In genomic region chr6:27176523-27177391, GRCh38 we compare ENCODE assay signal across 8 cellular contexts.
DNase-seq lines count a peak whose midpoint lies in the region; ATAC-seq, FAIRE-seq and TF ChIP-seq lines count a peak whose summit lies in the region.
"Not testable (repeated sequence)": the region's sequence is repeated elsewhere in the genome, so short reads cannot be mapped to it uniquely, and the experiment has no call there.

No MANE protein-coding gene starts in this region.

- not testable (repeated sequence) for H3K4me1 ChIP-seq in H1 (replicated peaks in 1 of 4; ENCODE audit: control insufficient read depth in 3 of 4, insufficient read depth in 4 of 4, low read length in 3 of 4); smooth muscle cell (ENCODE audit: low read depth)
- peaks cover 19% of the 10 kb centered on the region for H3K4me1 ChIP-seq in HepG2 (ENCODE audit: insufficient read depth, low read length)

- intact Hi-C loops in HepG2 (cut with micrococcal nuclease; ENCODE audit: unreplicated experiment) = loop anchor here (5.0 kb wide), 2 partner anchors 49 to 726 kb away; no protein-coding TSS in a partner anchor

- TF ChIP-seq EP300 in H1 (IDR thresholded peaks at IDR 0.05; ENCODE audit: borderline replicate concordance in 1 of 2, low read depth in 2 of 2, low read length in 2 of 2); HepG2 (IDR thresholded peaks at IDR 0.05; ENCODE audit: low read depth in 2 of 2, low read length in 2 of 2); HepG2 (CRISPR knock-in tag; IDR thresholded peaks at IDR 0.05; ENCODE audit: borderline replicate concordance): not testable (repeated sequence)

- not testable (repeated sequence) for H3K4ac ChIP-seq in H1 (replicated peaks; ENCODE audit: insufficient read length, low read depth, low read length)

- H3K4me2 ChIP-seq in H1 (ENCODE audit: insufficient read depth in 1 of 2, low read depth in 2 of 2, low read length in 2 of 2) (peak overlapping the region; percentile 76 to 79), HepG2 (ENCODE audit: low read depth, low read length) (peak overlapping the region; percentile 98), smooth muscle cell (peak overlapping the region; percentile 91)

- not testable (repeated sequence) for H2BK5ac ChIP-seq in H1 (ENCODE audit: low read depth, low read length)

- H2BK20ac ChIP-seq in H1 (ENCODE audit: low read length) = not testable (repeated sequence)

- CTCF ChIA-PET in H1 (lab: Charles Lee; ENCODE audit: partially characterized antibody) = interaction anchor here (0.6 to 2.2 kb wide), 12 partner anchors 9 to 855 kb away, joined by 3 to 8 read pairs (median 6); a partner anchor contains a TSS
- CTCF ChIA-PET in HepG2 (lab: Yijun Ruan, JAX; ENCODE audit: low intra/inter-chr PET ratio, low total read pairs) = not testable (repeated sequence)

- not testable (repeated sequence) for TF ChIP-seq RAD21 in H1 (IDR thresholded peaks at IDR 0.05 in 1 of 2, conservative IDR thresholded peaks at IDR 0.05 in 1 of 2; ENCODE audit: low read depth in 2 of 2, low read length in 2 of 2)
- 0 out of 2 replicates have a peak, but pooled peaks have one; percentile 13 for TF ChIP-seq RAD21 in HepG2 (CRISPR knock-in tag; IDR thresholded peaks at IDR 0.05)

- H3K79me2 ChIP-seq in H1 (ENCODE audit: control insufficient read depth in 1 of 2, insufficient read depth in 2 of 2, low read length in 2 of 2); HepG2 (ENCODE audit: insufficient read depth, low read length); smooth muscle cell (ENCODE audit: low read depth): not testable (repeated sequence)

- not testable (repeated sequence) for H3K27ac ChIP-seq in H1 (ENCODE audit: low read depth, low read length); HepG2 (ENCODE audit: extremely low read length, insufficient read depth, low read length)
- peak overlapping the region; percentile 83 for H3K27ac ChIP-seq in smooth muscle cell (ENCODE audit: low read depth)

- not testable (repeated sequence) for H3K36me3 ChIP-seq in H1 (ENCODE audit: control insufficient read depth in 2 of 4, insufficient read depth in 4 of 4, low read length in 3 of 4); HepG2 (replicated peaks in 1 of 2; ENCODE audit: control insufficient read depth in 1 of 2, insufficient read depth in 2 of 2, low read length in 2 of 2); smooth muscle cell (ENCODE audit: low read depth)

- not testable (repeated sequence) for H2AK5ac ChIP-seq in H1 (ENCODE audit: low read depth, low read length)

- H3K4me3 ChIP-seq in H1 (ENCODE audit: extremely low read depth in 1 of 4, insufficient read depth in 2 of 4, low read depth in 3 of 4, low read length in 4 of 4) (peak overlapping the region; percentile 96 to 100 (median 100)), HepG2 (replicated peaks in 1 of 3; ENCODE audit: insufficient read depth in 1 of 3, low read depth in 2 of 3, low read length in 3 of 3) (peak overlapping the region; percentile 86 to 100 (median 97)), smooth muscle cell (peak overlapping the region; percentile 67)

- H3K23me2 ChIP-seq in H1 (ENCODE audit: low read depth, low read length) = not testable (repeated sequence)

- not testable (repeated sequence) for H3F3A ChIP-seq in smooth muscle cell (ENCODE audit: low read depth)

- not testable (repeated sequence) for H2BK12ac ChIP-seq in H1 (ENCODE audit: low read depth, low read length)

- H2AFZ ChIP-seq in H1 (ENCODE audit: low read length) (peak overlapping the region; percentile 54; the same call in 1 of the 2 replicates), HepG2 (ENCODE audit: low read length) (peak overlapping the region; percentile 91), smooth muscle cell (ENCODE audit: low read depth) (peak overlapping the region; percentile 28)

- H4K5ac ChIP-seq in H1 (ENCODE audit: insufficient read length, low read depth, low read length) = not testable (repeated sequence)

- H3K27me3 ChIP-seq in H1 (replicated peaks in 1 of 4; ENCODE audit: control insufficient read depth in 3 of 4, extremely low read depth in 1 of 4, insufficient read depth in 3 of 4, low read length in 3 of 4); HepG2 (ENCODE audit: control insufficient read depth in 1 of 2, insufficient read depth in 2 of 2, low read length in 2 of 2); smooth muscle cell (ENCODE audit: low read depth): not testable (repeated sequence)

- not testable (repeated sequence) for H4K20me1 ChIP-seq in H1 (replicated peaks in 1 of 2; ENCODE audit: control insufficient read depth in 1 of 2, insufficient read depth in 2 of 2, low read length in 2 of 2); HepG2 (ENCODE audit: insufficient read depth, low read length); smooth muscle cell (ENCODE audit: low read depth)

- not testable (repeated sequence) for TF ChIP-seq CTCF in H1 (IDR thresholded peaks at IDR 0.05; ENCODE audit: control extremely low read depth in 1 of 3, insufficient read depth in 1 of 3, low read depth in 1 of 3, low read length in 3 of 3); HepG2 (CRISPR knock-in tag; IDR thresholded peaks at IDR 0.05); smooth muscle cell (IDR thresholded peaks at IDR 0.05; ENCODE audit: borderline replicate concordance, insufficient read depth, poor library complexity, severe bottlenecking)

- not testable (repeated sequence) for H4K91ac ChIP-seq in H1 (replicated peaks; ENCODE audit: insufficient read length, low read length)

- peak overlapping the region; percentile 36 for H3K56ac ChIP-seq in H1 (replicated peaks; ENCODE audit: insufficient read length, low read depth, low read length)

- H4K8ac ChIP-seq in H1 (ENCODE audit: extremely low read depth, insufficient read depth, low read length) = not testable (repeated sequence)

- FAIRE-seq in A204.1 (lab: Jason Lieb, UNC) = peak; percentile 35
- not testable (repeated sequence) for FAIRE-seq in H1 (lab: Jason Lieb, UNC)
- FAIRE-seq in HepG2 (lab: Jason Lieb, UNC) = peak; percentile 28

- H3K23ac ChIP-seq in H1 (ENCODE audit: insufficient read length) = not testable (repeated sequence)

- H3K9ac ChIP-seq in H1 (replicated peaks in 1 of 4; ENCODE audit: extremely low read depth in 1 of 4, low read depth in 3 of 4, low read length in 3 of 4) (peak overlapping the region in 3 of 4 experiments; percentile 14 to 94 (median 76); a peak in 3 of 7 replicates), HepG2 (ENCODE audit: insufficient read depth, low read depth, low read length) (peak overlapping the region; percentile 72), smooth muscle cell (ENCODE audit: low read depth) (peak overlapping the region; percentile 67)

- POLR2A ChIA-PET in H1 (lab: Charles Lee; ENCODE audit: partially characterized antibody) (interaction anchor here (0.6 to 4.9 kb wide), 21 partner anchors 11 to 737 kb away, joined by 3 to 56 read pairs (median 5); a partner anchor contains a TSS), HepG2 (lab: Yijun Ruan, JAX) (interaction anchor here (0.7 to 1.6 kb wide), 3 partner anchors 30 to 716 kb away, joined by 3 to 4 read pairs (median 3); a partner anchor contains a TSS)

- in situ Hi-C loops in HepG2 (cut with HindIII; ENCODE audit: extremely low pct_ligation_motif_present, low pct_unique_long_range_greater_than_20kb) = loop anchor here (10.0 kb wide), 2 partner anchors 328 to 728 kb away; no protein-coding TSS in a partner anchor

- TF ChIP-seq POLR2A in H1 (IDR thresholded peaks at IDR 0.05; ENCODE audit: control extremely low read depth in 1 of 2, low read depth in 2 of 2, low read length in 2 of 2); HepG2 (IDR thresholded peaks at IDR 0.05; ENCODE audit: insufficient read depth in 1 of 2, low read depth in 2 of 2, low read length in 2 of 2): not testable (repeated sequence)

- DNase-seq in LHCN-M2 (ENCODE audit: low read depth) (peak; percentile 44), RPMI8226 (peak; percentile 78), H1 (ENCODE audit: low read depth in 1 of 2, low spot score in 2 of 2) (peak in 1 of 2 experiments; percentile 69), HepG2 (ENCODE audit: low spot score) (peak; percentile 45)
- peak; percentile 74 for DNase-seq in activated T-cell treated with anti-CD3 and anti-CD28 coated beads, Interleukin-2, amount 50 U/mL, for 1 hour
- DNase-seq in smooth muscle cell (lab: John Stamatoyannopoulos, UW; ENCODE audit: unreplicated experiment) = not testable (repeated sequence)

- H2BK15ac ChIP-seq in H1 (ENCODE audit: low read length) = not testable (repeated sequence)

- not testable (repeated sequence) for H3K14ac ChIP-seq in H1 (ENCODE audit: insufficient read length)

- not testable (repeated sequence) for H3K79me1 ChIP-seq in H1 (ENCODE audit: low read depth, low read length)

- H2BK120ac ChIP-seq in H1 (replicated peaks; ENCODE audit: low read depth, low read length) = not testable (repeated sequence)

- 3% methylated on average over 38 of the region's 38 CpGs; no CpG with 5 or more reads in 1 of the 2 experiments for WGBS in H1 (ENCODE audit: extremely low coverage in 1 of 2, insufficient coverage in 1 of 2, insufficient read length in 1 of 2, insufficient replicate concordance in 2 of 2, low coverage in 1 of 2, low lambda C conversion rate in 2 of 2, missing lambda C conversion rate in 1 of 2), 2 experiments
- WGBS in HepG2 (ENCODE audit: low lambda C conversion rate) = 6% methylated on average over 38 of the region's 38 CpGs
- WGBS in smooth muscle cell (ENCODE audit: low lambda C conversion rate) = 2% methylated on average over 38 of the region's 38 CpGs

- ATAC-seq in GM18498 (IDR thresholded peaks at IDR 0.05; ENCODE audit: unreplicated experiment) (peak; percentile 52), HepG2 (peak; percentile 17; the same call in 1 of the 3 replicates)

- BruUV-seq in HepG2 (replicated peaks; lab: Mats Ljungman, UMichigan) = not testable (repeated sequence)

- H3K18ac ChIP-seq in H1 (ENCODE audit: extremely low read depth, low read length) = not testable (repeated sequence)

- not testable (repeated sequence) for H3K9me3 ChIP-seq in H1 (ENCODE audit: insufficient read depth in 2 of 2, low read depth in 1 of 2, low read length in 1 of 2); HepG2 (ENCODE audit: low read length); smooth muscle cell (replicated peaks; ENCODE audit: low read depth)

TF ChIP-seq in H1, 55 proteins besides CTCF, POLR2A, EP300 and RAD21 (continues in another document):
- TF ChIP-seq TBP (IDR thresholded peaks at IDR 0.05; ENCODE audit: low read depth, low read length) = peak; percentile 99
- peak; percentile 7 for TF ChIP-seq KDM4A (IDR thresholded peaks at IDR 0.05; ENCODE audit: low read depth, low read length, severe bottlenecking)

TF ChIP-seq in HepG2, 621 proteins besides CTCF, POLR2A, EP300 and RAD21 (continues in another document):
- TF ChIP-seq CCDC6 (CRISPR knock-in tag; IDR thresholded peaks at IDR 0.05) = peak; percentile 72; the same call in 1 of the 2 replicates

Comparison
In these comparisons a context has a peak if more than half of its experiments do, and no peak if none do; other contexts are left out.
1. H2AFZ ChIP-seq: peak in every context shown above with its lines; median percentile 91 in HepG2; 54 in H1; 28 in smooth muscle cell.